18 cellular contexts compared by ENCODE assay signal in genomic region chr12:3928538-3929220, GRCh38. TPM values are rescaled to one million over a fixed set of nuclear protein-coding genes. Genes with fewer than 3 reads are reported as not detected.
DNase-seq lines count a peak whose midpoint lies in the region; TF ChIP-seq lines count a peak whose summit lies in the region.
"Had no signal": no experiment of that assay in that cellular context is flagged by ENCODE, and none has a peak within 500 bp of the region (broad histone marks: within the 10 kb centered on the region; RNA-seq: fewer than 3 reads in every experiment).

No MANE protein-coding gene starts in this region.

- H3K9ac ChIP-seq in endodermal cell (ENCODE audit: extremely low read depth, low read length, poor library complexity, severe bottlenecking) (no peak overlapping the region), parathyroid adenoma (no peak overlapping the region)

- H3K36me3 Mint-ChIP-seq in endodermal cell (ENCODE audit: low read depth) = peaks cover 4% of the 10 kb centered on the region
- H3K36me3 Mint-ChIP-seq in osteocyte (ENCODE audit: unreplicated experiment) = no peaks in the 10 kb centered on the region

- H3K4me2 ChIP-seq in parathyroid adenoma (ENCODE audit: low read length) = no peak overlapping the region

- H3K9me3 ChIP-seq in endodermal cell (ENCODE audit: control insufficient read depth, low read length) = no peaks in the 10 kb centered on the region
- no peaks in the 10 kb centered on the region for H3K9me3 ChIP-seq in parathyroid adenoma (ENCODE audit: control insufficient read depth, low read length)
- H3K9me3 ChIP-seq: lower lobe of right lung, thyroid gland had no signal

- H2AFZ ChIP-seq in parathyroid adenoma = peak overlapping the region; percentile 54

- H3K4me1 ChIP-seq in endodermal cell (ENCODE audit: control insufficient read depth, insufficient read depth, low read length) (no peaks in the 10 kb centered on the region), parathyroid adenoma (peaks cover 80% of the 10 kb centered on the region)
- H3K4me1 ChIP-seq: lower lobe of right lung had no signal

- H3K27ac Mint-ChIP-seq in endodermal cell = no peak overlapping the region
- H3K27ac Mint-ChIP-seq in osteocyte (ENCODE audit: unreplicated experiment) = no peak overlapping the region
- H3K27ac Mint-ChIP-seq: activated B cell treated with CpG ODN at 0.5 μM for 24 hours had no signal

- peak; percentile 83 for DNase-seq in GDM1 (lab: John Stamatoyannopoulos, UW)
- DNase-seq in KBM-7 = peak; percentile 30
- no peak for DNase-seq in endodermal cell
- no peak for DNase-seq in cortex of kidney (lab: John Stamatoyannopoulos, UW)
- DNase-seq in osteocyte (ENCODE audit: extremely low spot score, unreplicated experiment) = no peak
- DNase-seq in activated naive CD4-positive, alpha-beta T cell treated with Interleukin-2 at 50 U/mL for 16 hours = no peak
- DNase-seq in kidney tubule cell (ENCODE audit: low spot score) = no peak
- DNase-seq: activated B cell treated with CpG ODN at 0.5 μM for 24 hours; activated effector memory CD4-positive, alpha-beta T cell treated with Interleukin-2 at 50 U/mL for 16 hours; cerebellar nuclear complex; foreskin fibroblast; lower lobe of right lung; NCI-H146; stimulated activated CD4-positive, alpha-beta T cell treated with anti-CD3 and anti-CD28 coated beads, Interleukin-2, amount 100 ng/mL, for 48 hours; thyroid gland had no signal

- no peak for TF ChIP-seq CTCF in endodermal cell (conservative IDR thresholded peaks at IDR 0.05)
- TF ChIP-seq CTCF in parathyroid adenoma (IDR thresholded peaks at IDR 0.05) = no peak
- no peak for TF ChIP-seq CTCF in osteocyte (IDR thresholded peaks at IDR 0.05)

- no peaks in the 10 kb centered on the region for H3K79me2 ChIP-seq in parathyroid adenoma

- H3K4me3 ChIP-seq in endodermal cell (ENCODE audit: low read length) = no peak overlapping the region
- no peak overlapping the region for H3K4me3 ChIP-seq in parathyroid adenoma (ENCODE audit: low read depth, low read length)
- H3K4me3 ChIP-seq: lower lobe of right lung, thyroid gland had no signal

- peaks cover 18% of the 10 kb centered on the region for H3K27me3 ChIP-seq in endodermal cell (ENCODE audit: control insufficient read depth, insufficient read depth, low read length, poor library complexity, severe bottlenecking)
- H3K27me3 ChIP-seq in parathyroid adenoma (ENCODE audit: control insufficient read depth, insufficient read depth, low read length) = no peaks in the 10 kb centered on the region
- H3K27me3 ChIP-seq: thyroid gland had no signal

- 50 to 84% methylated on average over 1 to 6 of the region's 6 CpGs for WGBS in endodermal cell (ENCODE audit: insufficient coverage in 1 of 2, insufficient read length in 1 of 2), 2 experiments

- peak overlapping the region; percentile 2 for H3K27ac ChIP-seq in endodermal cell (ENCODE audit: low read depth, low read length)
- peak overlapping the region; percentile 97 for H3K27ac ChIP-seq in parathyroid adenoma
- H3K27ac ChIP-seq: lower lobe of right lung, RWPE1, thyroid gland had no signal

- H3K36me3 ChIP-seq in endodermal cell (ENCODE audit: control insufficient read depth, insufficient read depth, low read length) (no peaks in the 10 kb centered on the region), parathyroid adenoma (ENCODE audit: control insufficient read depth, insufficient read depth, low read length) (no peaks in the 10 kb centered on the region)
- H3K36me3 ChIP-seq: lower lobe of right lung, thyroid gland had no signal

- H3K4me3 Mint-ChIP-seq in endodermal cell (no peak overlapping the region), osteocyte (ENCODE audit: unreplicated experiment) (no peak overlapping the region)
- H3K4me3 Mint-ChIP-seq: activated B cell treated with CpG ODN at 0.5 μM for 24 hours, neural crest cell had no signal

- H3K27me3 Mint-ChIP-seq in endodermal cell (ENCODE audit: insufficient read depth) = peaks cover 53% of the 10 kb centered on the region
- H3K27me3 Mint-ChIP-seq in osteocyte (ENCODE audit: unreplicated experiment) = peaks cover 4% of the 10 kb centered on the region

- in situ Hi-C loops in KBM-7 (cut with MboI; ENCODE audit: low pct_unique_long_range_greater_than_20kb, low sequenced_read_pairs) = no loop called here

- H3K4me1 Mint-ChIP-seq in endodermal cell (peaks cover 37% of the 10 kb centered on the region), osteocyte (ENCODE audit: unreplicated experiment) (no peaks in the 10 kb centered on the region)

- H3K9me3 Mint-ChIP-seq in endodermal cell (peaks cover 3% of the 10 kb centered on the region), osteocyte (ENCODE audit: unreplicated experiment) (no peaks in the 10 kb centered on the region)
- H3K9me3 Mint-ChIP-seq: activated B cell treated with CpG ODN at 0.5 μM for 24 hours had no signal

RNA-seq across cellular contexts. Expression of gene PARP11, which starts 55.5 kb away (rescaled TPM):
- total RNA-seq in endodermal cell = 10 to 100 TPM; 15.3 to 30.3 TPM
- polyA plus RNA-seq in endodermal cell (2013, experiment 1 of 2) = 15.6 TPM
- polyA plus RNA-seq in endodermal cell (2013, experiment 2 of 2) = 16.7 TPM
- 6.7 and 8.7 TPM in 2 replicates for total RNA-seq in osteocyte

Comparison
In these comparisons a context has a peak if more than half of its experiments do, and no peak if none do; other contexts are left out.
1. DNase-seq: peak in GDM1 (single experiment) and KBM-7 (single experiment); none in endodermal cell (single experiment), cortex of kidney (single experiment), osteocyte (single experiment), activated naive CD4-positive, alpha-beta T cell treated with Interleukin-2 at 50 U/mL for 16 hours (single experiment) and kidney tubule cell (single experiment).